In genomic region chr1:63321061-63321787, GRCh38 we compare ENCODE assay signal across 13 cellular contexts. TPM values are rescaled to one million over a fixed set of nuclear protein-coding genes. Genes with fewer than 3 reads are reported as not detected.
DNase-seq lines count a peak whose midpoint lies in the region; ATAC-seq and FAIRE-seq lines count a peak whose summit lies in the region.
"Had no signal": no experiment of that assay in that cellular context is flagged by ENCODE, and none has a peak within 500 bp of the region (broad histone marks: within the 10 kb centered on the region; RNA-seq: fewer than 3 reads in every experiment).

No MANE protein-coding gene starts in this region.

- H3K9me3 Mint-ChIP-seq in activated CD4-positive, alpha-beta T cell treated with anti-CD3 and anti-CD28 coated beads, Interleukin-2, amount 10 ng/mL, durations not matched to agents 7 days and 5 days: peaks cover 9% of the 10 kb centered on the region
- H3K9me3 Mint-ChIP-seq in activated CD8-positive, alpha-beta T cell treated with anti-CD3 and anti-CD28 coated beads, Interleukin-2, amount 10 ng/mL, durations not matched to agents 7 days and 5 days (ENCODE audit: insufficient read depth): peaks cover 6% of the 10 kb centered on the region
- H3K9me3 Mint-ChIP-seq in stimulated activated naive B cell treated with anti-CD40 and anti-IgM and Interleukin-4, amounts not matched to agents 10 μg/mL and 1 μg/mL and 100 μg/mL, for 72 hours: peaks cover 9 to 13% of the 10 kb centered on the region in 2 donors

- peaks cover 11% of the 10 kb centered on the region for H3K4me1 ChIP-seq in iPS-15b (ENCODE audit: control insufficient read depth, insufficient read depth, low read length)
- H3K4me1 ChIP-seq: parathyroid adenoma had no signal

- peak overlapping the region; percentile 76 for H3K4me3 ChIP-seq in iPS-15b (ENCODE audit: low read depth, low read length)

- peaks cover 22% of the 10 kb centered on the region for H3K36me3 Mint-ChIP-seq in activated CD4-positive, alpha-beta T cell treated with anti-CD3 and anti-CD28 coated beads, Interleukin-2, amount 10 ng/mL, durations not matched to agents 7 days and 5 days (ENCODE audit: low read depth)
- H3K36me3 Mint-ChIP-seq in activated CD8-positive, alpha-beta T cell treated with anti-CD3 and anti-CD28 coated beads, Interleukin-2, amount 10 ng/mL, durations not matched to agents 7 days and 5 days (ENCODE audit: low read depth): peaks cover 29% of the 10 kb centered on the region
- H3K36me3 Mint-ChIP-seq in stimulated activated naive B cell treated with anti-CD40 and anti-IgM and Interleukin-4, amounts not matched to agents 10 μg/mL and 1 μg/mL and 100 μg/mL, for 72 hours: peaks cover 14 to 21% of the 10 kb centered on the region in 2 donors

- H3K27me3 Mint-ChIP-seq in activated CD4-positive, alpha-beta T cell treated with anti-CD3 and anti-CD28 coated beads, Interleukin-2, amount 10 ng/mL, durations not matched to agents 7 days and 5 days: peaks cover 68% of the 10 kb centered on the region
- H3K27me3 Mint-ChIP-seq in activated CD8-positive, alpha-beta T cell treated with anti-CD3 and anti-CD28 coated beads, Interleukin-2, amount 10 ng/mL, durations not matched to agents 7 days and 5 days (ENCODE audit: low read depth): peaks cover 64% of the 10 kb centered on the region
- H3K27me3 Mint-ChIP-seq in stimulated activated naive B cell treated with anti-CD40 and anti-IgM and Interleukin-4, amounts not matched to agents 10 μg/mL and 1 μg/mL and 100 μg/mL, for 72 hours: peaks cover 49 to 67% of the 10 kb centered on the region in 2 donors

- no peaks in the 10 kb centered on the region for H3K9me3 ChIP-seq in iPS-15b (ENCODE audit: control insufficient read depth, insufficient read depth, low read length)

- DNase-seq in activated CD4-positive, alpha-beta T cell treated with anti-CD3 and anti-CD28 coated beads, Interleukin-2, amount 10 ng/mL, durations not matched to agents 7 days and 5 days: no peak
- DNase-seq in activated CD4-positive, alpha-beta T cell treated with anti-CD3 and anti-CD28 coated beads, Interleukin-2, amount 50 U/mL, for 48 hours: no peak
- no peak for DNase-seq in activated CD8-positive, alpha-beta T cell treated with anti-CD3 and anti-CD28 coated beads, Interleukin-2, amount 10 ng/mL, durations not matched to agents 7 days and 5 days
- DNase-seq in stimulated activated naive B cell treated with anti-CD40 and anti-IgM and Interleukin-4, amounts not matched to agents 10 μg/mL and 1 μg/mL and 100 μg/mL, for 72 hours: no peak
- no peak for DNase-seq in NAMALWA (ENCODE audit: low spot score)
- DNase-seq in frontal cortex (ENCODE audit: low spot score in 2 of 2): no peak
- DNase-seq in C1 segment of cervical spinal cord (lab: John Stamatoyannopoulos, UW): no peak
- DNase-seq: effector CD8-positive, alpha-beta T cell; Karpas-422; NCI-H524 treated with DMSO at 0.1 percent for 48 hours had no signal

- H3K36me3 ChIP-seq in iPS-15b (ENCODE audit: control insufficient read depth, insufficient read depth, low read length): no peaks in the 10 kb centered on the region

- H3K9ac ChIP-seq in iPS-15b (ENCODE audit: low read depth, low read length): no peak overlapping the region
- H3K9ac ChIP-seq: parathyroid adenoma had no signal

- H3K4me3 Mint-ChIP-seq in activated CD4-positive, alpha-beta T cell treated with anti-CD3 and anti-CD28 coated beads, Interleukin-2, amount 10 ng/mL, durations not matched to agents 7 days and 5 days: peak overlapping the region; percentile 63
- peak overlapping the region; percentile 65 for H3K4me3 Mint-ChIP-seq in activated CD8-positive, alpha-beta T cell treated with anti-CD3 and anti-CD28 coated beads, Interleukin-2, amount 10 ng/mL, durations not matched to agents 7 days and 5 days
- peak overlapping the region; percentile 81 to 82 for H3K4me3 Mint-ChIP-seq in stimulated activated naive B cell treated with anti-CD40 and anti-IgM and Interleukin-4, amounts not matched to agents 10 μg/mL and 1 μg/mL and 100 μg/mL, for 72 hours

- peak overlapping the region; percentile 72 for H3K27ac Mint-ChIP-seq in activated CD4-positive, alpha-beta T cell treated with anti-CD3 and anti-CD28 coated beads, Interleukin-2, amount 10 ng/mL, durations not matched to agents 7 days and 5 days
- peak overlapping the region; percentile 74 for H3K27ac Mint-ChIP-seq in activated CD8-positive, alpha-beta T cell treated with anti-CD3 and anti-CD28 coated beads, Interleukin-2, amount 10 ng/mL, durations not matched to agents 7 days and 5 days
- peak overlapping the region; percentile 94 for H3K27ac Mint-ChIP-seq in stimulated activated naive B cell treated with anti-CD40 and anti-IgM and Interleukin-4, amounts not matched to agents 10 μg/mL and 1 μg/mL and 100 μg/mL, for 72 hours

- peaks cover 60% of the 10 kb centered on the region for H3K27me3 ChIP-seq in iPS-15b (ENCODE audit: control insufficient read depth, insufficient read depth, low read length)

- CTCF ChIA-PET in activated CD4-positive, alpha-beta T cell treated with anti-CD3 and anti-CD28 coated beads, Interleukin-2, amount 10 ng/mL, durations not matched to agents 7 days and 5 days (lab: Charles Lee): interaction anchor here (0.9 kb wide), 1 partner anchor 11 kb away, joined by 3 read pairs; no protein-coding TSS in a partner anchor
- CTCF ChIA-PET in activated CD8-positive, alpha-beta T cell treated with anti-CD3 and anti-CD28 coated beads, Interleukin-2, amount 10 ng/mL, durations not matched to agents 7 days and 5 days (lab: Charles Lee): interaction anchor here (1.5 kb wide), 1 partner anchor 9 kb away, joined by 4 read pairs; no protein-coding TSS in a partner anchor

- POLR2A ChIA-PET in activated CD4-positive, alpha-beta T cell treated with anti-CD3 and anti-CD28 coated beads, Interleukin-2, amount 10 ng/mL, durations not matched to agents 7 days and 5 days (lab: Charles Lee): no interaction called here
- POLR2A ChIA-PET in activated CD8-positive, alpha-beta T cell treated with anti-CD3 and anti-CD28 coated beads, Interleukin-2, amount 10 ng/mL, durations not matched to agents 7 days and 5 days (lab: Charles Lee): no interaction called here

- FAIRE-seq in frontal cortex (lab: Jason Lieb, UNC): no peak
- FAIRE-seq: keratinocyte had no signal

- ATAC-seq in activated CD8-positive, alpha-beta T cell treated with anti-CD3 and anti-CD28 coated beads, Interleukin-2, amount 10 ng/mL, durations not matched to agents 7 days and 5 days: no peak
- no peak for ATAC-seq in stimulated activated naive B cell treated with anti-CD40 and anti-IgM and Interleukin-4, amounts not matched to agents 10 μg/mL and 1 μg/mL and 100 μg/mL, for 72 hours (replicated peaks)

- peaks cover 45% of the 10 kb centered on the region for H3K4me1 Mint-ChIP-seq in activated CD4-positive, alpha-beta T cell treated with anti-CD3 and anti-CD28 coated beads, Interleukin-2, amount 10 ng/mL, durations not matched to agents 7 days and 5 days
- H3K4me1 Mint-ChIP-seq in activated CD8-positive, alpha-beta T cell treated with anti-CD3 and anti-CD28 coated beads, Interleukin-2, amount 10 ng/mL, durations not matched to agents 7 days and 5 days (ENCODE audit: low read depth): peaks cover 49% of the 10 kb centered on the region
- H3K4me1 Mint-ChIP-seq in stimulated activated naive B cell treated with anti-CD40 and anti-IgM and Interleukin-4, amounts not matched to agents 10 μg/mL and 1 μg/mL and 100 μg/mL, for 72 hours: peaks cover 23 to 46% of the 10 kb centered on the region in 2 donors

RNA-seq across cellular contexts. Expression of gene FOXD3, which starts 1.1 kb away (rescaled TPM):
- total RNA-seq in activated CD4-positive, alpha-beta T cell treated with anti-CD3 and anti-CD28 coated beads, Interleukin-2, amount 10 ng/mL, durations not matched to agents 7 days and 5 days: not detected
- total RNA-seq in activated CD8-positive, alpha-beta T cell treated with anti-CD3 and anti-CD28 coated beads, Interleukin-2, amount 10 ng/mL, durations not matched to agents 7 days and 5 days: not detected
- total RNA-seq in frontal cortex: not detected

RNA-seq across cellular contexts. Expression of gene ALG6, which starts 46.2 kb away (rescaled TPM):
- 10 to 100 TPM; 26.9 to 28.9 TPM for total RNA-seq in activated CD4-positive, alpha-beta T cell treated with anti-CD3 and anti-CD28 coated beads, Interleukin-2, amount 10 ng/mL, durations not matched to agents 7 days and 5 days
- total RNA-seq in activated CD8-positive, alpha-beta T cell treated with anti-CD3 and anti-CD28 coated beads, Interleukin-2, amount 10 ng/mL, durations not matched to agents 7 days and 5 days: 10 to 100 TPM; 23.1 to 25.6 TPM
- total RNA-seq in frontal cortex: 52.6 TPM
